10 cellular contexts compared by ENCODE assay signal in the genomic region with DNA sequence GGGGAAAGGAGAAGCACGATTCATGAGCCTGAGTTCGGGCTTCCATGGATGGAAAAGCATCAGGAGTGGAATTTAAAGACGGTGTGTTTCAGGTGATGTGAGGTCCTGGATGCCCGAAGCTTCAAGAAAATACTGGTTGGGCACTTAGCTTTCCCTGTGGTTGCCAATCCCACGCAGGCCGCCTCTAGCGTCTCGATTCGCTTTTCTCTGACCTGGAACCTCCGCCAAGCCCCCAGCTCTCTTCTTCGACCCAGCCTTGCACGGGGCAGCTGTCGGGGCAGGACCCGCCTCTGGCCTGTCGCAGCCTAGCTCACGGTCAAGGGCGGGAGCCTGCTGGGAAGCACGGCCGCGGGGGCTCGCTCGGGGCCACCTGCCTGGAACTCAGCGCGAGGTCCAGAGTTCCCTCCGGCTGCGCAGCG. TPM values are rescaled to one million over a fixed set of nuclear protein-coding genes. Genes with fewer than 3 reads are reported as not detected.
DNase-seq lines count a peak whose midpoint lies in the region; ATAC-seq and TF ChIP-seq lines count a peak whose summit lies in the region.
"Had no signal": no experiment of that assay in that cellular context is flagged by ENCODE, and none has a peak within 500 bp of the region (broad histone marks: within the 10 kb centered on the region; RNA-seq: fewer than 3 reads in every experiment).

No MANE protein-coding gene starts in this region.

- H3K9me3 Mint-ChIP-seq in T-helper 2 cell treated with Interferon-gamma antibody and Interleukin-4, amounts not matched to agents 5 μg/mL and 100 μg/mL, for 36 hours, result peaks cover 28% of the 10 kb centered on the region

- H3K4me1 Mint-ChIP-seq in T-helper 2 cell treated with Interferon-gamma antibody and Interleukin-4, amounts not matched to agents 5 μg/mL and 100 μg/mL, for 36 hours (ENCODE audit: low read depth), result peaks cover 8% of the 10 kb centered on the region

- H3K4me3 Mint-ChIP-seq in T-helper 2 cell treated with Interferon-gamma antibody and Interleukin-4, amounts not matched to agents 5 μg/mL and 100 μg/mL, for 36 hours, result peak overlapping the region; percentile 64

- H3K27me3 ChIP-seq in right lobe of liver (no peaks in the 10 kb centered on the region), stomach smooth muscle (ENCODE audit: control insufficient read depth in 1 of 2, insufficient read depth in 2 of 2, low read length in 2 of 2) (no peaks in the 10 kb centered on the region)

- in situ Hi-C loops in astrocyte of the spinal cord (cut with HindIII; ENCODE audit: low sequenced_read_pairs), result no loop called here

- no peaks in the 10 kb centered on the region for H3K36me3 ChIP-seq in right lobe of liver
- H3K36me3 ChIP-seq in stomach smooth muscle (ENCODE audit: control insufficient read depth in 2 of 2, insufficient read depth in 2 of 2, low read length in 2 of 2), result no peaks in the 10 kb centered on the region

- ATAC-seq in right lobe of liver, result no peak
- ATAC-seq: HCT116 had no signal

- H3K4me3 ChIP-seq in astrocyte of the spinal cord (ENCODE audit: low read depth, low read length), result peak overlapping the region; percentile 45
- H3K4me3 ChIP-seq in right lobe of liver, result peak overlapping the region; percentile 63 to 72 (median 63)
- H3K4me3 ChIP-seq in stomach smooth muscle (ENCODE audit: low read length in 2 of 2), result peak overlapping the region; percentile 75 to 82

- no peaks in the 10 kb centered on the region for H3K9me3 ChIP-seq in right lobe of liver
- no peaks in the 10 kb centered on the region for H3K9me3 ChIP-seq in stomach smooth muscle (ENCODE audit: control insufficient read depth in 2 of 2, low read length in 2 of 2)

- H3K27ac ChIP-seq in right lobe of liver (peak overlapping the region in 2 of 3 donors; percentile 63 to 70), stomach smooth muscle (ENCODE audit: low read length) (no peak overlapping the region)

- intact Hi-C loops in right lobe of liver (cut with DNase I), result no loop called here

- no peak overlapping the region for H3K27ac Mint-ChIP-seq in T-helper 2 cell treated with Interferon-gamma antibody and Interleukin-4, amounts not matched to agents 5 μg/mL and 100 μg/mL, for 36 hours

- 20% methylated on average over 10 of the region's 27 CpGs for WGBS in right lobe of liver (ENCODE audit: insufficient coverage, low coverage, low lambda C conversion rate, missing lambda C conversion rate)

- no peak for TF ChIP-seq CTCF in astrocyte of the spinal cord (IDR thresholded peaks at IDR 0.05; ENCODE audit: low read depth, low read length)
- no peak for TF ChIP-seq CTCF in right lobe of liver (IDR thresholded peaks at IDR 0.05)

- peaks cover 12% of the 10 kb centered on the region for H3K36me3 Mint-ChIP-seq in T-helper 2 cell treated with Interferon-gamma antibody and Interleukin-4, amounts not matched to agents 5 μg/mL and 100 μg/mL, for 36 hours (ENCODE audit: low read depth)

- no peak for DNase-seq in T-helper 2 cell treated with Interferon-gamma antibody and Interleukin-4, amounts not matched to agents 5 μg/mL and 100 μg/mL, for 36 hours (ENCODE audit: low spot score)
- DNase-seq in T-helper 2 cell (no peak), astrocyte of the spinal cord (ENCODE audit: low read depth, low spot score) (no peak), right lobe of liver (no peak), DMS53 (lab: John Stamatoyannopoulos, UW) (no peak), D341Med (ENCODE audit: low spot score) (no peak), NCI-H82 (lab: John Stamatoyannopoulos, UW) (no peak)
- DNase-seq: OCI-M1 had no signal

- peak overlapping the region in 1 of 2 donors; percentile 65 for H3K9ac ChIP-seq in stomach smooth muscle (ENCODE audit: low read length in 2 of 2)

- H3K4me1 ChIP-seq in right lobe of liver (no peaks in the 10 kb centered on the region), stomach smooth muscle (ENCODE audit: control insufficient read depth, insufficient read depth, low read length) (peaks cover 12% of the 10 kb centered on the region)

- peaks cover 45% of the 10 kb centered on the region for H3K27me3 Mint-ChIP-seq in T-helper 2 cell treated with Interferon-gamma antibody and Interleukin-4, amounts not matched to agents 5 μg/mL and 100 μg/mL, for 36 hours (ENCODE audit: low read depth)

- TF ChIP-seq POLR2A in right lobe of liver (IDR thresholded peaks at IDR 0.05), result no peak

RNA-seq across cellular contexts. Expression of gene TLR2, which starts 0.3 kb away (rescaled TPM):
- total RNA-seq in right lobe of liver, result 10 to 100 TPM in 5 of 6 experiments, 1 to 10 TPM in 1; 4.2 to 22.3 (median 12.1) TPM
